Comparison of ENCODE assay signal across 1 cellular context in the genomic region with DNA sequence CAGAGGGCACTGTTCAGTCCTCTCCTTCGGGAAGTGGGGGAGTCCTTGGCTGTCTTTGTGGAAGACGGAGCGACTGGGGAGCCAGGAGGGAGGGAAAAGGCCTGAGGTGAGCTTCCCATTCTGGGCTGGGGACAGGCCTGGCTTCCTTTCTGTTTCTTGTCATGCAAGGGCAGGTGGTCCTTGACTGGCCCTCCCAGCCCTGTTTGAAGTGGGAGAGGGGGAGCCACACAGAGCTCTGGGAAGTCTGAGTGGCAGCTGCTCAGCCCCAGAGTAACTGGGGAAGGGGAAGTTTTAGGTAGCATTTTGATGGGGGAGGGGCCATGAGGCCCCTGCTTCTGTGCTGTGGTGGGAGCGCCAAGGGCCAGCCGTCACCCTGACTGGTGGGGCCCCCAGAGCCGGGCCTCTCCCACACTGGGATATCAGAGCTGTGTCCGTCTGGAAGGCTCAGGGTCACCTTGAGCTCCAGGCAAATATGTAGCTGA.
TF ChIP-seq lines count a peak whose summit lies in the region.

No MANE protein-coding gene starts in this region.

TF ChIP-seq in H1, 55 proteins besides CTCF, POLR2A, EP300 and RAD21:
- TF ChIP-seq CHD1 (IDR thresholded peaks at IDR 0.05; ENCODE audit: low read depth, low read length), result no peak
- TF ChIP-seq NANOG (IDR thresholded peaks at IDR 0.05; ENCODE audit: insufficient read depth, low read depth, low read length, poor library complexity, severe bottlenecking), result no peak
- TF ChIP-seq SIN3A (conservative IDR thresholded peaks at IDR 0.05 in 1 of 2, IDR thresholded peaks at IDR 0.05 in 1 of 2; ENCODE audit: low read depth in 1 of 2, low read length in 2 of 2), result no peak
- TF ChIP-seq SP4 (IDR thresholded peaks at IDR 0.05; ENCODE audit: low read length), result no peak
- no peak for TF ChIP-seq SAP30 (IDR thresholded peaks at IDR 0.05; ENCODE audit: insufficient read depth, insufficient replicate concordance, low read length)
- no peak for TF ChIP-seq SIX5 (IDR thresholded peaks at IDR 0.05; ENCODE audit: low read depth, low read length)
- TF ChIP-seq POLR2AphosphoS5 (IDR thresholded peaks at IDR 0.05; ENCODE audit: low read depth, low read length), result no peak
- TF ChIP-seq KDM5A (IDR thresholded peaks at IDR 0.05; ENCODE audit: low read length), result no peak
- TF ChIP-seq, protein P1, sequence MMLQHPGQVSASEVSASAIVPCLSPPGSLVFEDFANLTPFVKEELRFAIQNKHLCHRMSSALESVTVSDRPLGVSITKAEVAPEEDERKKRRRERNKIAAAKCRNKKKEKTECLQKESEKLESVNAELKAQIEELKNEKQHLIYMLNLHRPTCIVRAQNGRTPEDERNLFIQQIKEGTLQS (IDR thresholded peaks at IDR 0.05; ENCODE audit: insufficient read depth, low read depth, low read length), result no peak
